Comparison of ENCODE assay signal across 8 cellular contexts in the genomic region with DNA sequence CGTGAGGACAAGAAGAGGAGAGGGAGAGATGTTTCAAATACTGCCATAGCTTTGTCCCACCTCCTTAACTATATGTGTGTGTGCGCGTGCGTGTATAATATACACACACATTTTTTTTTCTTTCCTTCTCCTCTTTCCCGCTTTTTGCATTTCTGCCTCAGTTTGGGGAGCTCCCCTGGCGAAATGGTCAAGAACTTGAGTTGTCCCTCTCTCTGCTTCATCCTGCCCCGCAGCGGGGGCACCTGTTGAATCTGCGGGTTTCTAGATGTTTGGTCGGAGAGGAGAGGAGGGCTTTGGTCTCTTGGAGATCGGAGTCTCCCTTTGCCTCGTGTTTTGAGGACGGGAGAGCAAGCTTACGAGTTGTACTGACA. TPM values are rescaled to one million over a fixed set of nuclear protein-coding genes. Genes with fewer than 3 reads are reported as not detected.
DNase-seq lines count a peak whose midpoint lies in the region; ATAC-seq, FAIRE-seq and TF ChIP-seq lines count a peak whose summit lies in the region.

No MANE protein-coding gene starts in this region.

- no peaks in the 10 kb centered on the region for H3K79me2 ChIP-seq in keratinocyte (ENCODE audit: control insufficient read depth, insufficient read depth, low read length)

- DNase-seq in CD14-positive monocyte (ENCODE audit: low spot score) (no peak), NOMO-1 treated with DMSO at 0.1 percent for 48 hours (lab: John Stamatoyannopoulos, UW; ENCODE audit: unreplicated experiment) (peak; percentile 16), brain microvascular endothelial cell (peak; percentile 26), keratinocyte (ENCODE audit: low read depth, low spot score) (no peak), NCI-H128 (lab: John Stamatoyannopoulos, UW; ENCODE audit: unreplicated experiment) (no peak)
- DNase-seq in stimulated activated naive CD8-positive, alpha-beta T cell treated with anti-CD3 and anti-CD28 coated beads, Interleukin-15, Interleukin-2, amounts not matched to agents 100 U/mL and 50 U/mL, for 24 hours: peak; percentile 15

- H3K4me1 Mint-ChIP-seq in CD14-positive monocyte: peaks cover 33% of the 10 kb centered on the region

- in situ Hi-C loops in brain microvascular endothelial cell (cut with HindIII; ENCODE audit: low pct_ligation_motif_present, low sequenced_read_pairs): no loop called here

- peak; percentile 32 for ATAC-seq in GM18873 (IDR thresholded peaks at IDR 0.05; ENCODE audit: low FRiP score, unreplicated experiment)
- ATAC-seq in HG03159 (IDR thresholded peaks at IDR 0.05; ENCODE audit: unreplicated experiment): peak; percentile 16
- peak; percentile 33 for ATAC-seq in stimulated activated naive CD8-positive, alpha-beta T cell treated with anti-CD3 and anti-CD28 coated beads, Interleukin-15, Interleukin-2, amounts not matched to agents 100 U/mL and 50 U/mL, for 24 hours

- dilution Hi-C loops in keratinocyte (cut with MboI; ENCODE audit: extremely low pct_ligation_motif_present, low sequenced_read_pairs): no loop called here

- H2AFZ ChIP-seq in keratinocyte (ENCODE audit: control insufficient read depth, low read length): peak overlapping the region; percentile 88

- H3K4me2 ChIP-seq in keratinocyte (ENCODE audit: control insufficient read depth, extremely low read depth, insufficient read depth, low read depth, low read length): peak overlapping the region; percentile 45

- H3K27ac ChIP-seq in brain microvascular endothelial cell (peak overlapping the region; percentile 58), keratinocyte (ENCODE audit: control insufficient read depth, insufficient read depth, low read length) (no peak overlapping the region)

- peak overlapping the region; percentile 79 for H3K4me3 ChIP-seq in brain microvascular endothelial cell (ENCODE audit: low read depth, low read length)
- peak overlapping the region; percentile 55 to 70 (median 60) for H3K4me3 ChIP-seq in keratinocyte (ENCODE audit: control insufficient read depth in 2 of 3, extremely low read depth in 1 of 3, insufficient read depth in 2 of 3, low read depth in 1 of 3, low read length in 3 of 3)

- H3K27me3 ChIP-seq in brain microvascular endothelial cell (replicated peaks): no peaks in the 10 kb centered on the region
- no peaks in the 10 kb centered on the region for H3K27me3 ChIP-seq in keratinocyte (ENCODE audit: control insufficient read depth, extremely low read depth, insufficient read depth, low read length)

- no peaks in the 10 kb centered on the region for H3K9me3 ChIP-seq in keratinocyte (ENCODE audit: control insufficient read depth, low read depth, low read length)

- FAIRE-seq in keratinocyte (lab: Jason Lieb, UNC): no peak

- H3K9ac ChIP-seq in keratinocyte (ENCODE audit: control insufficient read depth, extremely low read depth, insufficient read depth, low read length): peak overlapping the region; percentile 34

- H3K36me3 Mint-ChIP-seq in CD14-positive monocyte: peaks cover 23 to 24% of the 10 kb centered on the region in 2 donors

- H3K4me1 ChIP-seq in keratinocyte (ENCODE audit: control insufficient read depth, extremely low read depth, insufficient read depth, low read length): peaks cover 2% of the 10 kb centered on the region

- peaks cover 15% of the 10 kb centered on the region for H3K36me3 ChIP-seq in brain microvascular endothelial cell (replicated peaks)
- H3K36me3 ChIP-seq in keratinocyte (ENCODE audit: control insufficient read depth in 2 of 2, extremely low read depth in 1 of 2, insufficient read depth in 2 of 2, low read length in 2 of 2): no peaks in the 10 kb centered on the region

- H3K27ac Mint-ChIP-seq in CD14-positive monocyte: peak overlapping the region; percentile 28 to 80 (median 73)

- intact Hi-C loops in CD14-positive monocyte (cut with micrococcal nuclease): no loop called here

- H4K20me1 ChIP-seq in keratinocyte (ENCODE audit: control insufficient read depth, extremely low read depth, insufficient read depth, low read length): no peaks in the 10 kb centered on the region

- TF ChIP-seq CTCF in CD14-positive monocyte (IDR thresholded peaks at IDR 0.05) (no peak), brain microvascular endothelial cell (IDR thresholded peaks at IDR 0.05; ENCODE audit: low read depth, low read length, missing control alignments) (no peak), keratinocyte (optimal IDR thresholded peaks at IDR 0.05 in 1 of 3, IDR thresholded peaks at IDR 0.05 in 1 of 3, conservative IDR thresholded peaks at IDR 0.05 in 1 of 3; ENCODE audit: extremely low read depth in 1 of 3, insufficient read depth in 2 of 3, low read length in 3 of 3) (no peak)

- H3K27me3 Mint-ChIP-seq in CD14-positive monocyte (ENCODE audit: low read depth in 3 of 3): peaks cover 0 to 3% (median 0%) of the 10 kb centered on the region in 3 donors

- H3K9me1 ChIP-seq in keratinocyte (ENCODE audit: control insufficient read depth, extremely low read depth, insufficient read depth, low read length): no peaks in the 10 kb centered on the region

- H3K9me3 Mint-ChIP-seq in CD14-positive monocyte: peaks cover 12 to 29% (median 20%) of the 10 kb centered on the region in 7 donors

- H3K4me3 Mint-ChIP-seq in CD14-positive monocyte: peak overlapping the region; percentile 92 to 96

RNA-seq across cellular contexts. Expression of gene SCCPDH, which starts 0.5 kb away (rescaled TPM):
- polyA plus RNA-seq in CD14-positive monocyte (10 to 100 TPM; 22.7 to 25.3 TPM), keratinocyte (2.8 to 4.3 TPM (median 3.2 TPM) in 3 replicates)
- 0.72 TPM for polyA plus RNA-seq in keratinocyte (2011; ENCODE audit: low read depth)
- 3.2 and 4.1 TPM in 2 replicates for polyA plus RNA-seq in keratinocyte (2011; cell fraction: cytosol; rRNA removed)
- 2.1 and 3.3 TPM in 2 replicates for polyA plus RNA-seq in keratinocyte (2011; cell fraction: nucleus; rRNA removed)
- polyA plus RNA-seq in keratinocyte (2012; ENCODE audit: low replicate concordance): 0.99 and 3.4 TPM in 2 replicates
- 0.39 to 2.7 TPM (median 1.0 TPM) in 3 replicates for polyA minus RNA-seq in keratinocyte
- polyA minus RNA-seq in keratinocyte (2011; cell fraction: cytosol; rRNA and poly(A)+ RNA removed): 2.3 TPM
- polyA minus RNA-seq in keratinocyte (2011; cell fraction: nucleus; rRNA and poly(A)+ RNA removed): 1.1 and 1.8 TPM in 2 replicates

Comparison
In these comparisons a context has a peak if more than half of its experiments do, and no peak if none do; other contexts are left out.
1. DNase-seq: peak in NOMO-1 treated with DMSO at 0.1 percent for 48 hours (single experiment), brain microvascular endothelial cell (single experiment) and stimulated activated naive CD8-positive, alpha-beta T cell treated with anti-CD3 and anti-CD28 coated beads, Interleukin-15, Interleukin-2, amounts not matched to agents 100 U/mL and 50 U/mL, for 24 hours (single experiment); none in CD14-positive monocyte (single experiment), keratinocyte (single experiment) and NCI-H128 (single experiment).
2. Peak in every context shown above with its lines, with median percentiles within 50 percentile points of each other: ATAC-seq.